In genomic region chr16:82586130-82586529, GRCh38 we compare ENCODE assay signal across 24 cellular contexts. TPM values are rescaled to one million over a fixed set of nuclear protein-coding genes. Genes with fewer than 3 reads are reported as not detected.
"Had no signal": no experiment of that assay in that cellular context is flagged by ENCODE, and none has a peak within 500 bp of the region (broad histone marks: within the 10 kb centered on the region; RNA-seq: fewer than 3 reads in every experiment).

No MANE protein-coding gene starts in this region.

- H3K27ac ChIP-seq: ascending aorta, KMS-11, SJCRH30 had no signal

- H3K36me3 ChIP-seq: ascending aorta, SJCRH30 had no signal

- H3K4me3 Mint-ChIP-seq: activated B cell treated with CpG ODN at 0.5 μM for 24 hours; activated CD4-positive, alpha-beta memory T cell treated with anti-CD3 and anti-CD28 coated beads for 36 hours; activated CD4-positive, alpha-beta T cell treated with anti-CD3 and anti-CD28 coated beads, Interleukin-2, amount 10 ng/mL, durations not matched to agents 7 days and 5 days; activated naive CD8-positive, alpha-beta T cell treated with anti-CD3 and anti-CD28 coated beads, Interleukin-2, amount 50 U/mL, for 24 hours; activated T-cell treated with anti-CD3 and anti-CD28 coated beads, Interleukin-2, amount 50 U/mL, for 4 hours; brain; central memory CD8-positive, alpha-beta T cell; T-helper 1 cell treated with Interleukin-12 subunit alpha and Interleukin-12 subunit beta and Interleukin-4 antibody, amounts not matched to agents 30 μg/mL and 1 μg/mL, for 36 hours had no signal

- H3K27me3 ChIP-seq: ascending aorta, SJCRH30 had no signal

- H3K4me2 ChIP-seq: KMS-11 had no signal

- H3K27ac Mint-ChIP-seq: activated B cell treated with CpG ODN at 0.5 μM for 24 hours; activated CD4-positive, alpha-beta memory T cell treated with anti-CD3 and anti-CD28 coated beads for 36 hours; activated CD4-positive, alpha-beta T cell treated with anti-CD3 and anti-CD28 coated beads, Interleukin-2, amount 10 ng/mL, durations not matched to agents 7 days and 5 days; activated naive CD4-positive, alpha-beta T cell treated with anti-CD3 and anti-CD28 coated beads, Interleukin-2, amount 50 U/mL, for 72 hours; activated naive CD8-positive, alpha-beta T cell treated with anti-CD3 and anti-CD28 coated beads, Interleukin-2, amount 50 U/mL, for 24 hours; T-helper 1 cell treated with Interleukin-12 subunit alpha and Interleukin-12 subunit beta and Interleukin-4 antibody, amounts not matched to agents 30 μg/mL and 1 μg/mL, for 36 hours had no signal

- H3K9ac ChIP-seq: KMS-11 had no signal

- ATAC-seq: activated naive CD4-positive, alpha-beta T cell treated with anti-CD3 and anti-CD28 coated beads, Interleukin-2, amount 50 U/mL, for 72 hours; activated naive CD8-positive, alpha-beta T cell treated with anti-CD3 and anti-CD28 coated beads, Interleukin-2, amount 50 U/mL, for 24 hours; activated T-cell treated with anti-CD3 and anti-CD28 coated beads, Interleukin-2, amount 50 U/mL, for 4 hours; Right ventricle myocardium inferior had no signal

- H3K27me3 Mint-ChIP-seq: activated B cell treated with CpG ODN at 0.5 μM for 24 hours; activated CD4-positive, alpha-beta T cell treated with anti-CD3 and anti-CD28 coated beads, Interleukin-2, amount 10 ng/mL, durations not matched to agents 7 days and 5 days; activated naive CD8-positive, alpha-beta T cell treated with anti-CD3 and anti-CD28 coated beads, Interleukin-2, amount 50 U/mL, for 24 hours had no signal

- H3K4me3 ChIP-seq: ascending aorta, SJCRH30 had no signal

- H3K4me1 ChIP-seq: ascending aorta, SJCRH30 had no signal

- H3K4me1 Mint-ChIP-seq: activated B cell treated with CpG ODN at 0.5 μM for 24 hours; activated CD4-positive, alpha-beta T cell treated with anti-CD3 and anti-CD28 coated beads, Interleukin-2, amount 10 ng/mL, durations not matched to agents 7 days and 5 days; activated naive CD8-positive, alpha-beta T cell treated with anti-CD3 and anti-CD28 coated beads, Interleukin-2, amount 50 U/mL, for 24 hours; brain; central memory CD8-positive, alpha-beta T cell had no signal

- DNase-seq: activated B cell treated with CpG ODN at 0.5 μM for 24 hours; activated CD4-positive, alpha-beta memory T cell treated with anti-CD3 and anti-CD28 coated beads for 36 hours; activated CD4-positive, alpha-beta T cell treated with anti-CD3 and anti-CD28 coated beads, Interleukin-2, amount 10 ng/mL, durations not matched to agents 7 days and 5 days; activated CD8-positive, alpha-beta memory T cell treated with anti-CD3 and anti-CD28 coated beads for 24 hours; activated effector memory CD4-positive, alpha-beta T cell treated with anti-CD3 and anti-CD28 coated beads, Interleukin-2, amount 50 U/mL, for 16 hours; activated naive CD4-positive, alpha-beta T cell treated with Interleukin-2 at 50 U/mL for 16 hours; activated naive CD8-positive, alpha-beta T cell treated with anti-CD3 and anti-CD28 coated beads, Interleukin-2, amount 50 U/mL, for 24 hours; activated T-cell treated with anti-CD3 and anti-CD28 coated beads, Interleukin-2, amount 50 U/mL, for 4 hours; amniotic stem cell; NCI-H1092 treated with DMSO at 0.1 percent for 48 hours; NCI-H1417 treated with DMSO at 0.1 percent for 48 hours; NCI-H1694; NCI-H2029; NCI-H510A treated with DMSO at 0.1 percent for 48 hours; NCI-H69; RPMI8226; SJCRH30 had no signal

- H3K36me3 Mint-ChIP-seq: activated CD4-positive, alpha-beta memory T cell treated with anti-CD3 and anti-CD28 coated beads for 36 hours; activated naive CD4-positive, alpha-beta T cell treated with anti-CD3 and anti-CD28 coated beads, Interleukin-2, amount 50 U/mL, for 72 hours; brain had no signal

- H3K9me3 ChIP-seq: ascending aorta, SJCRH30 had no signal

- H3K9me3 Mint-ChIP-seq: activated B cell treated with CpG ODN at 0.5 μM for 24 hours; activated CD4-positive, alpha-beta memory T cell treated with anti-CD3 and anti-CD28 coated beads for 36 hours; activated CD4-positive, alpha-beta T cell treated with anti-CD3 and anti-CD28 coated beads, Interleukin-2, amount 10 ng/mL, durations not matched to agents 7 days and 5 days; activated naive CD4-positive, alpha-beta T cell treated with anti-CD3 and anti-CD28 coated beads, Interleukin-2, amount 50 U/mL, for 72 hours; activated naive CD8-positive, alpha-beta T cell treated with anti-CD3 and anti-CD28 coated beads, Interleukin-2, amount 50 U/mL, for 24 hours; activated T-cell treated with anti-CD3 and anti-CD28 coated beads, Interleukin-2, amount 50 U/mL, for 4 hours; brain; central memory CD8-positive, alpha-beta T cell; T-helper 1 cell treated with Interleukin-12 subunit alpha and Interleukin-12 subunit beta and Interleukin-4 antibody, amounts not matched to agents 30 μg/mL and 1 μg/mL, for 36 hours had no signal

RNA-seq across cellular contexts. Expression of gene CDH13, which starts 40.6 kb away (rescaled TPM):
- total RNA-seq: activated B cell treated with CpG ODN at 0.5 μM for 24 hours; activated CD4-positive, alpha-beta memory T cell treated with anti-CD3 and anti-CD28 coated beads for 36 hours; activated CD4-positive, alpha-beta T cell treated with anti-CD3 and anti-CD28 coated beads, Interleukin-2, amount 10 ng/mL, durations not matched to agents 7 days and 5 days; activated naive CD4-positive, alpha-beta T cell treated with anti-CD3 and anti-CD28 coated beads, Interleukin-2, amount 50 U/mL, for 72 hours; activated T-cell treated with anti-CD3 and anti-CD28 coated beads, Interleukin-2, amount 50 U/mL, for 4 hours had no signal
